Comparison of ENCODE assay signal across 13 cellular contexts in the genomic region with DNA sequence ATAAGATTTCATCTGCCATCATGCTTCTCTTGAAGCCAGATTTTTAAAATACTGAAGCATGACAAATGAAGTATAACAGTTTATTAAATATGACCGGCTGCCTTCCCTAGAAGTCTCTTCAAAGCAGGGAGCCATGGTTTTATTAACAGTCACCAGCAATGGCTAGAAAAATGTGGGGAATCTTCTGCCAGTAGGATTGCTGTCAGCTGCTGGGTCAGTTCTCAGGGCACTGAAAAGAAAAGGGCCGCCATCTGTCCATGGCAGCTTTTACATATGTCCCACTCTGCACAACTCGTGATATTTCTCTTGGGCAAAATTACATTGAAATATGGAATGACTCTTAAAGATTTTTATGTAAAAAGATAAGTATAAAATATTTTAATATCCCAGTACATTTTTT. TPM values are rescaled to one million over a fixed set of nuclear protein-coding genes. Genes with fewer than 3 reads are reported as not detected.
DNase-seq lines count a peak whose midpoint lies in the region; ATAC-seq and TF ChIP-seq lines count a peak whose summit lies in the region.
"Had no signal": no experiment of that assay in that cellular context is flagged by ENCODE, and none has a peak within 500 bp of the region (broad histone marks: within the 10 kb centered on the region; RNA-seq: fewer than 3 reads in every experiment).

No MANE protein-coding gene starts in this region.

- no peaks in the 10 kb centered on the region for H3K27me3 Mint-ChIP-seq in stimulated activated naive CD8-positive, alpha-beta T cell treated with anti-CD3 and anti-CD28 coated beads, Interleukin-15, Interleukin-2, amounts not matched to agents 100 ng/mL and 50 ng/mL, for 24 hours
- no peaks in the 10 kb centered on the region for H3K27me3 Mint-ChIP-seq in natural killer cell (ENCODE audit: low read depth in 2 of 2)
- H3K27me3 Mint-ChIP-seq in type B pancreatic cell = peaks cover 7% of the 10 kb centered on the region
- H3K27me3 Mint-ChIP-seq: activated naive CD8-positive, alpha-beta T cell had no signal

- no peak for TF ChIP-seq EP300 in tibial nerve (IDR thresholded peaks at IDR 0.05)

- peaks cover 28% of the 10 kb centered on the region for H3K36me3 Mint-ChIP-seq in stimulated activated naive CD8-positive, alpha-beta T cell treated with anti-CD3 and anti-CD28 coated beads, Interleukin-15, Interleukin-2, amounts not matched to agents 100 ng/mL and 50 ng/mL, for 24 hours (ENCODE audit: low read depth)
- H3K36me3 Mint-ChIP-seq in natural killer cell (peaks cover 21% of the 10 kb centered on the region), type B pancreatic cell (peaks cover 29% of the 10 kb centered on the region)

- TF ChIP-seq POLR2A in tibial nerve (IDR thresholded peaks at IDR 0.05) = no peak

- peaks cover 0 to 54% (median 8%) of the 10 kb centered on the region in 4 donors for H3K4me1 ChIP-seq in tibial nerve

- intact Hi-C loops in natural killer cell (cut with micrococcal nuclease) = loop anchor here (5.0 to 10.0 kb wide), 3 partner anchors 62 to 1015 kb away; a partner anchor contains a TSS

- no peaks in the 10 kb centered on the region for H3K9me3 Mint-ChIP-seq in stimulated activated naive CD8-positive, alpha-beta T cell treated with anti-CD3 and anti-CD28 coated beads, Interleukin-15, Interleukin-2, amounts not matched to agents 100 ng/mL and 50 ng/mL, for 24 hours
- no peaks in the 10 kb centered on the region for H3K9me3 Mint-ChIP-seq in natural killer cell
- H3K9me3 Mint-ChIP-seq in type B pancreatic cell = no peaks in the 10 kb centered on the region

- peak overlapping the region in 1 of 4 donors; percentile 6 for H3K4me3 ChIP-seq in tibial nerve

- no peaks in the 10 kb centered on the region for H3K9me3 ChIP-seq in tibial nerve

- peaks cover 47% of the 10 kb centered on the region for H3K4me1 Mint-ChIP-seq in stimulated activated naive CD8-positive, alpha-beta T cell treated with anti-CD3 and anti-CD28 coated beads, Interleukin-15, Interleukin-2, amounts not matched to agents 100 ng/mL and 50 ng/mL, for 24 hours (ENCODE audit: low read depth)
- peaks cover 32 to 35% of the 10 kb centered on the region in 2 donors for H3K4me1 Mint-ChIP-seq in natural killer cell
- H3K4me1 Mint-ChIP-seq in type B pancreatic cell (ENCODE audit: unreplicated experiment) = peaks cover 32% of the 10 kb centered on the region

- peak overlapping the region; percentile 26 for H3K4me3 Mint-ChIP-seq in stimulated activated naive CD8-positive, alpha-beta T cell treated with anti-CD3 and anti-CD28 coated beads, Interleukin-15, Interleukin-2, amounts not matched to agents 100 ng/mL and 50 ng/mL, for 24 hours
- peak overlapping the region; percentile 98 for H3K4me3 Mint-ChIP-seq in natural killer cell
- peak overlapping the region; percentile 99 for H3K4me3 Mint-ChIP-seq in type B pancreatic cell

- H3K27me3 ChIP-seq in tibial nerve = no peaks in the 10 kb centered on the region
- H3K27me3 ChIP-seq: foreskin keratinocyte had no signal

- peak overlapping the region in 2 of 4 donors; percentile 97 to 99 for H3K27ac ChIP-seq in tibial nerve
- H3K27ac ChIP-seq: foreskin keratinocyte had no signal

- H3K27ac Mint-ChIP-seq in stimulated activated naive CD8-positive, alpha-beta T cell treated with anti-CD3 and anti-CD28 coated beads, Interleukin-15, Interleukin-2, amounts not matched to agents 100 ng/mL and 50 ng/mL, for 24 hours = no peak overlapping the region
- H3K27ac Mint-ChIP-seq in natural killer cell (peak overlapping the region in 1 of 2 donors; percentile 79), type B pancreatic cell (no peak overlapping the region)
- H3K27ac Mint-ChIP-seq: activated naive CD8-positive, alpha-beta T cell had no signal

- 42 to 43% methylated on average over 3 of the region's 3 CpGs for whole genome bisulfite sequencing in tibial nerve, 2 donors

- no peak for ATAC-seq in stimulated activated naive CD8-positive, alpha-beta T cell treated with anti-CD3 and anti-CD28 coated beads, Interleukin-15, Interleukin-2, amounts not matched to agents 100 U/mL and 50 U/mL, for 24 hours
- ATAC-seq in natural killer cell = no peak
- ATAC-seq: foreskin keratinocyte had no signal

- no peak for DNase-seq in stimulated activated naive CD8-positive, alpha-beta T cell treated with anti-CD3 and anti-CD28 coated beads, Interleukin-15, Interleukin-2, amounts not matched to agents 100 U/mL and 50 U/mL, for 24 hours
- DNase-seq in cerebellar cortex (ENCODE audit: low spot score) (peak; percentile 93), natural killer cell (no peak), type B pancreatic cell (ENCODE audit: extremely low spot score, unreplicated experiment) (no peak), foreskin melanocyte (no peak), tibial nerve (ENCODE audit: low spot score in 2 of 2) (no peak), NOMO-1 treated with DMSO at 0.1 percent for 48 hours (lab: John Stamatoyannopoulos, UW; ENCODE audit: unreplicated experiment) (no peak)
- DNase-seq: cortex of kidney; foreskin keratinocyte; GOT3; stimulated activated CD4-positive, alpha-beta T cell treated with anti-CD3 and anti-CD28 coated beads, Interleukin-15, amount 100 ng/mL, for 24 hours had no signal

- TF ChIP-seq CTCF in natural killer cell (IDR thresholded peaks at IDR 0.05) (no peak), type B pancreatic cell (conservative IDR thresholded peaks at IDR 0.05) (no peak), tibial nerve (IDR thresholded peaks at IDR 0.05) (no peak)

- peaks cover 0 to 52% (median 0%) of the 10 kb centered on the region in 3 donors for H3K36me3 ChIP-seq in tibial nerve

RNA-seq across cellular contexts. Expression of a gene that starts 2.8 kb away (rescaled TPM):
- total RNA-seq in natural killer cell (10 to 100 TPM; 35.5 to 91.5 (median 40.6) TPM), type B pancreatic cell (ENCODE audit: low replicate concordance) (53.0 and 67.9 TPM in 2 replicates), tibial nerve (10 to 100 TPM; 21.0 to 36.7 (median 27.9) TPM)

Comparison
In these comparisons a context has a peak if more than half of its experiments do, and no peak if none do; other contexts are left out.
1. H3K4me3 Mint-ChIP-seq: peak in every context shown above with its lines; median percentile 99 in type B pancreatic cell; 98 in natural killer cell; 26 in stimulated activated naive CD8-positive, alpha-beta T cell treated with anti-CD3 and anti-CD28 coated beads, Interleukin-15, Interleukin-2, amounts not matched to agents 100 ng/mL and 50 ng/mL, for 24 hours.